ENCODE assay signal across 1 cellular context in genomic region chr3:179962617-179963387, GRCh38.
TF ChIP-seq lines count a peak whose summit lies in the region.

No MANE protein-coding gene starts in this region.

TF ChIP-seq in GM12878, 131 proteins besides CTCF, POLR2A, EP300 and RAD21 (continued from another document):
- peak; percentile 87 for TF ChIP-seq PKNOX1 (IDR thresholded peaks at IDR 0.05)
- no peak for TF ChIP-seq ZBTB11 (CRISPR knock-in tag; IDR thresholded peaks at IDR 0.05)
